Comparison of ENCODE assay signal across 13 cellular contexts in genomic region chr11:73528420-73528819, GRCh38.
DNase-seq lines count a peak whose midpoint lies in the region; ATAC-seq and TF ChIP-seq lines count a peak whose summit lies in the region.
"Had no signal": no experiment of that assay in that cellular context is flagged by ENCODE, and none has a peak within 500 bp of the region (broad histone marks: within the 10 kb centered on the region; RNA-seq: fewer than 3 reads in every experiment).

No MANE protein-coding gene starts in this region.

- TF ChIP-seq EP300 in suprapubic skin (IDR thresholded peaks at IDR 0.05): no peak

- no peak for TF ChIP-seq POLR2A in suprapubic skin (IDR thresholded peaks at IDR 0.05)

- peak; percentile 41 for DNase-seq in NOMO-1 treated with DMSO at 0.1 percent for 48 hours (lab: John Stamatoyannopoulos, UW; ENCODE audit: unreplicated experiment)
- no peak for DNase-seq in NOMO-1 treated with dmso at 0.1 percent for 144 hours (lab: John Stamatoyannopoulos, UW; ENCODE audit: unreplicated experiment)
- DNase-seq in dorsolateral prefrontal cortex: no peak
- DNase-seq in memory B cell (ENCODE audit: low spot score in 2 of 2): no peak
- DNase-seq in suprapubic skin (ENCODE audit: low spot score in 2 of 2): no peak
- no peak for DNase-seq in effector memory CD4-positive, alpha-beta T cell
- no peak for DNase-seq in cerebellum (ENCODE audit: low spot score)
- DNase-seq: activated gamma-delta T cell; SHP77 treated with DMSO at 0.1 percent for 48 hours; stimulated activated CD4-positive, alpha-beta T cell treated with anti-CD3 and anti-CD28 coated beads, Interleukin-4, amount 100 ng/mL, for 1 hour had no signal

- peaks cover 32% of the 10 kb centered on the region for H3K4me1 ChIP-seq in suprapubic skin
- H3K4me1 ChIP-seq in effector memory CD4-positive, alpha-beta T cell (ENCODE audit: control insufficient read depth, insufficient read depth, low read length, poor library complexity, severe bottlenecking): no peaks in the 10 kb centered on the region

- 16% methylated on average over 4 of the region's 4 CpGs for WGBS in suprapubic skin

- TF ChIP-seq CTCF in dorsolateral prefrontal cortex (IDR thresholded peaks at IDR 0.05 in 54 of 56, conservative IDR thresholded peaks at IDR 0.05 in 2 of 56; ENCODE audit: low read depth in 1 of 56, partially characterized antibody in 56 of 56) (no peak), suprapubic skin (IDR thresholded peaks at IDR 0.05) (no peak)

- no peak overlapping the region for H3K27ac Mint-ChIP-seq in memory B cell

- H3K36me3 ChIP-seq in suprapubic skin: no peaks in the 10 kb centered on the region
- H3K36me3 ChIP-seq in effector memory CD4-positive, alpha-beta T cell (ENCODE audit: control insufficient read depth, insufficient read depth, low read length): no peaks in the 10 kb centered on the region

- H3K36me3 Mint-ChIP-seq in memory B cell: peaks cover 1% of the 10 kb centered on the region

- peak overlapping the region in 41 of 59 donors; percentile 4 to 54 (median 27) for H3K4me3 ChIP-seq in dorsolateral prefrontal cortex
- H3K4me3 ChIP-seq in suprapubic skin: peak overlapping the region; percentile 37
- H3K4me3 ChIP-seq in effector memory CD4-positive, alpha-beta T cell (ENCODE audit: insufficient read depth, low read depth, low read length, poor library complexity, severe bottlenecking): no peak overlapping the region

- H3K27me3 ChIP-seq in dorsolateral prefrontal cortex (no peaks in the 10 kb centered on the region), suprapubic skin (no peaks in the 10 kb centered on the region)
- no peaks in the 10 kb centered on the region for H3K27me3 ChIP-seq in effector memory CD4-positive, alpha-beta T cell (replicated peaks; ENCODE audit: control insufficient read depth, insufficient read depth, low read length, poor library complexity, severe bottlenecking)

- no peaks in the 10 kb centered on the region for H3K9me3 ChIP-seq in suprapubic skin
- no peaks in the 10 kb centered on the region for H3K9me3 ChIP-seq in effector memory CD4-positive, alpha-beta T cell (ENCODE audit: control insufficient read depth, low read length)

- H3K4me3 Mint-ChIP-seq in memory B cell: peak overlapping the region; percentile 51

- intact Hi-C loops in dorsolateral prefrontal cortex (cut with DNase I): loop anchor here in 1 of 2 donors (10.0 kb wide), 1 partner anchor 124 kb away; no protein-coding TSS in a partner anchor

- H3K27ac ChIP-seq in dorsolateral prefrontal cortex (peak overlapping the region in 33 of 59 donors; percentile 2 to 73 (median 43)), suprapubic skin (peak overlapping the region; percentile 62)
- no peak overlapping the region for H3K27ac ChIP-seq in effector memory CD4-positive, alpha-beta T cell (ENCODE audit: insufficient read depth, low read length, poor library complexity, severe bottlenecking)
- H3K27ac ChIP-seq: 22Rv1, KMS-11 had no signal

- no peaks in the 10 kb centered on the region for H3K9me3 Mint-ChIP-seq in memory B cell

- H3K4me1 Mint-ChIP-seq in memory B cell: peaks cover 4% of the 10 kb centered on the region

- ATAC-seq in memory B cell (ENCODE audit: low read depth) (no peak), HG02571 (IDR thresholded peaks at IDR 0.05; ENCODE audit: unreplicated experiment) (no peak)

- no peaks in the 10 kb centered on the region for H3K27me3 Mint-ChIP-seq in memory B cell
